ENCODE assay signal across 30 cellular contexts in genomic region chr17:10881959-10882358, GRCh38. TPM values are rescaled to one million over a fixed set of nuclear protein-coding genes. Genes with fewer than 3 reads are reported as not detected.
"Had no signal": no experiment of that assay in that cellular context is flagged by ENCODE, and none has a peak within 500 bp of the region (broad histone marks: within the 10 kb centered on the region; RNA-seq: fewer than 3 reads in every experiment).

No MANE protein-coding gene starts in this region.

- H3K36me3 ChIP-seq: stomach, suprapubic skin, thoracic aorta, thyroid gland, tibial artery, tibial nerve, transverse colon, upper lobe of left lung, upper lobe of right lung, uterus, vagina had no signal

- H3K27ac ChIP-seq: stomach, suprapubic skin, testis, thoracic aorta, thyroid gland, tibial artery, tibial nerve, transverse colon, upper lobe of left lung, upper lobe of right lung, uterus, vagina had no signal

- H3K9me3 ChIP-seq: stomach, suprapubic skin, testis, thoracic aorta, thyroid gland, tibial artery, tibial nerve, transverse colon, upper lobe of left lung, upper lobe of right lung, vagina had no signal

- H3K27me3 ChIP-seq: testis, thyroid gland, tibial artery, tibial nerve, upper lobe of left lung, uterus, vagina had no signal

- H3K4me1 Mint-ChIP-seq: stimulated activated effector memory CD8-positive, alpha-beta T cell treated with anti-CD3 and anti-CD28 coated beads, Interleukin-12 subunit alpha, Interleukin-12 subunit beta, amount 100 ng/mL, for 72 hours; stimulated activated memory B cell treated with anti-CD40 and anti-IgM and Interleukin-4, amounts not matched to agents 10 μg/mL and 1 μg/mL and 100 μg/mL, for 72 hours; stimulated activated naive B cell treated with anti-CD40 and anti-IgM and Interleukin-4, amounts not matched to agents 10 μg/mL and 1 μg/mL and 100 μg/mL, for 72 hours; stimulated activated naive CD8-positive, alpha-beta T cell treated with anti-CD3 and anti-CD28 coated beads, Interleukin-15, amount 100 ng/mL, for 72 hours had no signal

- ATAC-seq: stimulated activated effector memory CD8-positive, alpha-beta T cell treated with anti-CD3 and anti-CD28 coated beads, Interleukin-12 subunit alpha, Interleukin-12 subunit beta, amount 100 ng/mL, for 72 hours; stimulated activated memory B cell treated with anti-CD40 and anti-IgM and Interleukin-4, amounts not matched to agents 10 μg/mL and 1 μg/mL and 100 μg/mL, for 72 hours; stimulated activated naive B cell treated with anti-CD40 and anti-IgM and Interleukin-4, amounts not matched to agents 10 μg/mL and 1 μg/mL and 100 μg/mL, for 72 hours; stimulated activated naive CD8-positive, alpha-beta T cell treated with anti-CD3 and anti-CD28 coated beads, Interleukin-15, amount 100 ng/mL, for 72 hours; stimulated activated naive CD8-positive, alpha-beta T cell treated with anti-CD3 and anti-CD28 coated beads, Interleukin-15, Interleukin-2, amounts not matched to agents 100 U/mL and 50 U/mL, for 24 hours; upper lobe of right lung had no signal

- H3K36me3 Mint-ChIP-seq: stimulated activated effector memory CD8-positive, alpha-beta T cell treated with anti-CD3 and anti-CD28 coated beads, Interleukin-12 subunit alpha, Interleukin-12 subunit beta, amount 100 ng/mL, for 72 hours; stimulated activated memory B cell treated with anti-CD40 and anti-IgM and Interleukin-4, amounts not matched to agents 10 μg/mL and 1 μg/mL and 100 μg/mL, for 72 hours; stimulated activated naive B cell treated with anti-CD40 and anti-IgM and Interleukin-4, amounts not matched to agents 10 μg/mL and 1 μg/mL and 100 μg/mL, for 72 hours; type B pancreatic cell had no signal

- H3K4me3 Mint-ChIP-seq: stimulated activated effector memory CD8-positive, alpha-beta T cell treated with anti-CD3 and anti-CD28 coated beads, Interleukin-12 subunit alpha, Interleukin-12 subunit beta, amount 100 ng/mL, for 72 hours; stimulated activated memory B cell treated with anti-CD40 and anti-IgM and Interleukin-4, amounts not matched to agents 10 μg/mL and 1 μg/mL and 100 μg/mL, for 72 hours; stimulated activated naive B cell treated with anti-CD40 and anti-IgM and Interleukin-4, amounts not matched to agents 10 μg/mL and 1 μg/mL and 100 μg/mL, for 72 hours; stimulated activated naive CD8-positive, alpha-beta T cell treated with anti-CD3 and anti-CD28 coated beads, Interleukin-15, amount 100 ng/mL, for 72 hours; stimulated activated naive CD8-positive, alpha-beta T cell treated with anti-CD3 and anti-CD28 coated beads, Interleukin-15, Interleukin-2, amounts not matched to agents 100 ng/mL and 50 ng/mL, for 24 hours; type B pancreatic cell had no signal

- H3K27ac Mint-ChIP-seq: stimulated activated effector memory CD8-positive, alpha-beta T cell treated with anti-CD3 and anti-CD28 coated beads, Interleukin-12 subunit alpha, Interleukin-12 subunit beta, amount 100 ng/mL, for 72 hours; stimulated activated memory B cell treated with anti-CD40 and anti-IgM and Interleukin-4, amounts not matched to agents 10 μg/mL and 1 μg/mL and 100 μg/mL, for 72 hours; stimulated activated naive B cell treated with anti-CD40 and anti-IgM and Interleukin-4, amounts not matched to agents 10 μg/mL and 1 μg/mL and 100 μg/mL, for 72 hours; stimulated activated naive CD8-positive, alpha-beta T cell treated with anti-CD3 and anti-CD28 coated beads, Interleukin-15, amount 100 ng/mL, for 72 hours; stimulated activated naive CD8-positive, alpha-beta T cell treated with anti-CD3 and anti-CD28 coated beads, Interleukin-15, Interleukin-2, amounts not matched to agents 100 ng/mL and 50 ng/mL, for 24 hours; type B pancreatic cell had no signal

- DNase-seq: stimulated activated CD4-positive, alpha-beta T cell treated with anti-CD3 and anti-CD28 coated beads, Interleukin-2, amount 100 ng/mL, for 48 hours; stimulated activated CD4-positive, alpha-beta T cell treated with anti-CD3 and anti-CD28 coated beads, Interleukin-4, amount 100 ng/mL, for 1 hour; stimulated activated CD4-positive, alpha-beta T cell treated with anti-CD3 and anti-CD28 coated beads, Interleukin-4, amount 100 ng/mL, for 24 hours; stimulated activated CD4-positive, alpha-beta T cell treated with anti-CD3 and anti-CD28 coated beads, Interleukin-4, amount 100 ng/mL, for 4 hours; stimulated activated CD8-positive, alpha-beta memory T cell treated with anti-CD3 and anti-CD28 coated beads, Interleukin-4, amount 100 ng/mL, for 48 hours; stimulated activated naive B cell treated with anti-CD40 and anti-IgM and Interleukin-4, amounts not matched to agents 10 μg/mL and 1 μg/mL and 100 μg/mL, for 72 hours; stimulated activated naive CD4-positive, alpha-beta T cell; stimulated activated naive CD4-positive, alpha-beta T cell treated with Interleukin-2 at 50 U/mL for 16 hours; stimulated activated naive CD8-positive, alpha-beta T cell treated with anti-CD3 and anti-CD28 coated beads, Interleukin-15, amount 100 ng/mL, for 72 hours; stimulated activated naive CD8-positive, alpha-beta T cell treated with anti-CD3 and anti-CD28 coated beads, Interleukin-15, Interleukin-2, amounts not matched to agents 100 U/mL and 50 U/mL, for 24 hours; stomach; substantia nigra; testis; thyroid gland; tibial artery; transverse colon; trophoblast cell; upper lobe of left lung; upper lobe of right lung; uterus had no signal

- H3K4me3 ChIP-seq: stomach, suprapubic skin, testis, thoracic aorta, thyroid gland, tibial artery, tibial nerve, transverse colon, upper lobe of left lung, upper lobe of right lung, uterus, vagina had no signal

- H3K9me3 Mint-ChIP-seq: stimulated activated effector memory CD8-positive, alpha-beta T cell treated with anti-CD3 and anti-CD28 coated beads, Interleukin-12 subunit alpha, Interleukin-12 subunit beta, amount 100 ng/mL, for 72 hours; stimulated activated naive CD8-positive, alpha-beta T cell treated with anti-CD3 and anti-CD28 coated beads, Interleukin-15, amount 100 ng/mL, for 72 hours; stimulated activated naive CD8-positive, alpha-beta T cell treated with anti-CD3 and anti-CD28 coated beads, Interleukin-15, Interleukin-2, amounts not matched to agents 100 ng/mL and 50 ng/mL, for 24 hours; type B pancreatic cell had no signal

- H3K4me1 ChIP-seq: stomach, suprapubic skin, testis, thyroid gland, tibial artery, tibial nerve, upper lobe of left lung, upper lobe of right lung, uterus, vagina had no signal

RNA-seq across cellular contexts. Expression of gene PIRT, which starts 44.1 kb away (rescaled TPM):
- total RNA-seq: subcutaneous adipose tissue, thoracic aorta, thyroid gland, tibial nerve, upper lobe of left lung, upper lobe of right lung, ureter had no signal
